Comparison of ENCODE assay signal across 19 cellular contexts in genomic region chr3:139122612-139123011, GRCh38.
DNase-seq lines count a peak whose midpoint lies in the region; ATAC-seq, FAIRE-seq and TF ChIP-seq lines count a peak whose summit lies in the region.
"Had no signal": no experiment of that assay in that cellular context is flagged by ENCODE, and none has a peak within 500 bp of the region (broad histone marks: within the 10 kb centered on the region; RNA-seq: fewer than 3 reads in every experiment).

No MANE protein-coding gene starts in this region.

- FAIRE-seq in D721Med (lab: Jason Lieb, UNC) = no peak
- FAIRE-seq: G401.6, GM12878, HTR-8/SVneo had no signal

- 73% methylated on average over 2 of the region's 2 CpGs for WGBS in right lobe of liver (ENCODE audit: insufficient coverage, low coverage, low lambda C conversion rate, missing lambda C conversion rate)

- H3K36me3 ChIP-seq in WERI-Rb-1 (no peaks in the 10 kb centered on the region), right lobe of liver (no peaks in the 10 kb centered on the region), tibial artery (no peaks in the 10 kb centered on the region)
- H3K36me3 ChIP-seq: BE2C, HAP-1 had no signal

- no peak for ATAC-seq in right lobe of liver
- ATAC-seq in HG02884 (IDR thresholded peaks at IDR 0.05; ENCODE audit: unreplicated experiment) = no peak
- ATAC-seq: GM12878 had no signal

- TF ChIP-seq CTCF in WERI-Rb-1 (IDR thresholded peaks at IDR 0.05; ENCODE audit: low read depth, low read length) (no peak), right lobe of liver (IDR thresholded peaks at IDR 0.05) (no peak), D721Med (IDR thresholded peaks at IDR 0.05; ENCODE audit: insufficient read depth, missing control alignments) (no peak), tibial artery (IDR thresholded peaks at IDR 0.05) (no peak)

- H3K27ac ChIP-seq in WERI-Rb-1 (peak overlapping the region; percentile 64), right lobe of liver (peak overlapping the region in 2 of 3 donors; percentile 74 to 80), tibial artery (no peak overlapping the region)

- DNase-seq in activated CD8-positive, alpha-beta memory T cell treated with anti-CD3 and anti-CD28 coated beads for 24 hours = peak; percentile 33
- no peak for DNase-seq in activated CD8-positive, alpha-beta memory T cell treated with anti-CD3 and anti-CD28 coated beads, Interleukin-2, amount 50 U/mL, for 48 hours
- DNase-seq in WERI-Rb-1 = no peak
- no peak for DNase-seq in right lobe of liver
- peak; percentile 5 for DNase-seq in ureter (ENCODE audit: low spot score)
- no peak for DNase-seq in D721Med (ENCODE audit: insufficient read length, low spot score)
- no peak for DNase-seq in tibial artery
- DNase-seq: 8988T; BE2C; CD8-positive, alpha-beta memory T cell; DND-41; NCI-H1436; NCI-H2029 treated with DMSO at 0.1 percent for 48 hours; NCI-H510A treated with DMSO at 0.1 percent for 48 hours had no signal

- H3K9me3 ChIP-seq in WERI-Rb-1 (ENCODE audit: severe bottlenecking) (no peaks in the 10 kb centered on the region), right lobe of liver (no peaks in the 10 kb centered on the region), tibial artery (no peaks in the 10 kb centered on the region)
- H3K9me3 ChIP-seq: BE2C, HAP-1 had no signal

- H3K27me3 ChIP-seq in WERI-Rb-1 (ENCODE audit: insufficient read depth, low read depth, severe bottlenecking) (no peaks in the 10 kb centered on the region), right lobe of liver (no peaks in the 10 kb centered on the region), tibial artery (no peaks in the 10 kb centered on the region)
- H3K27me3 ChIP-seq: BE2C had no signal

- H3K4me3 ChIP-seq in WERI-Rb-1 (ENCODE audit: low read depth, low read length) (no peak overlapping the region), right lobe of liver (no peak overlapping the region), tibial artery (no peak overlapping the region)
- H3K4me3 ChIP-seq: GM12878, HAP-1 had no signal

- peaks cover 0 to 25% (median 9%) of the 10 kb centered on the region in 4 donors for H3K4me1 ChIP-seq in right lobe of liver
- no peaks in the 10 kb centered on the region for H3K4me1 ChIP-seq in tibial artery
- H3K4me1 ChIP-seq: BE2C, HAP-1 had no signal

- intact Hi-C loops in right lobe of liver (cut with DNase I) = no loop called here
- intact Hi-C loops in tibial artery (cut with DNase I; ENCODE audit: low total_unique reads) = no loop called here

- no peak for TF ChIP-seq POLR2A in right lobe of liver (IDR thresholded peaks at IDR 0.05)

Comparison
In these comparisons a context has a peak if more than half of its experiments do, and no peak if none do; other contexts are left out.
1. DNase-seq: peak in activated CD8-positive, alpha-beta memory T cell treated with anti-CD3 and anti-CD28 coated beads for 24 hours (single experiment) and ureter (single experiment); none in activated CD8-positive, alpha-beta memory T cell treated with anti-CD3 and anti-CD28 coated beads, Interleukin-2, amount 50 U/mL, for 48 hours (single experiment), WERI-Rb-1 (single experiment), right lobe of liver (0 of 3), D721Med (single experiment) and tibial artery (0 of 2).
2. H3K27ac ChIP-seq: peak in WERI-Rb-1 (single experiment) and right lobe of liver (2 of 3); none in tibial artery (0 of 2).